7 cellular contexts compared by ENCODE assay signal in genomic region chr13:33817513-33817842, GRCh38. TPM values are rescaled to one million over a fixed set of nuclear protein-coding genes. Genes with fewer than 3 reads are reported as not detected.
DNase-seq lines count a peak whose midpoint lies in the region; ATAC-seq and TF ChIP-seq lines count a peak whose summit lies in the region.

No MANE protein-coding gene starts in this region.

- DNase-seq in HL-60 (ENCODE audit: low read depth in 1 of 2, low spot score in 1 of 2), result no peak
- DNase-seq in stimulated activated naive CD4-positive, alpha-beta T cell treated with Interleukin-2 at 50 U/mL for 16 hours (lab: John Stamatoyannopoulos, UW), result no peak
- no peak for DNase-seq in NAMALWA (ENCODE audit: low spot score)

- ATAC-seq in GM19351 (IDR thresholded peaks at IDR 0.05; ENCODE audit: unreplicated experiment) (peak; percentile 4), HG03457 (IDR thresholded peaks at IDR 0.05; ENCODE audit: unreplicated experiment) (no peak)

- no peaks in the 10 kb centered on the region for H3K4me1 ChIP-seq in muscle layer of colon (ENCODE audit: insufficient read depth, low read length)

- H3K27ac ChIP-seq in HL-60 (replicated peaks) (peak overlapping the region; percentile 95), muscle layer of colon (ENCODE audit: low read depth, low read length) (peak overlapping the region; percentile 67)

- H3K27me3 Mint-ChIP-seq in brain, result peaks cover 17% of the 10 kb centered on the region

- H3K9me3 Mint-ChIP-seq in brain, result peaks cover 0 to 4% (median 0%) of the 10 kb centered on the region in 5 experiments

- H3K27ac Mint-ChIP-seq in brain, result peak overlapping the region; percentile 97 to 99 (median 98)

- H3K36me3 Mint-ChIP-seq in brain, result peaks cover 11% of the 10 kb centered on the region

- H3K36me3 ChIP-seq in muscle layer of colon (ENCODE audit: insufficient read depth, low read length), result no peaks in the 10 kb centered on the region

- H3K9me3 ChIP-seq in muscle layer of colon (ENCODE audit: low read length), result no peaks in the 10 kb centered on the region

- H3K4me3 ChIP-seq in HL-60 (replicated peaks; ENCODE audit: insufficient read depth, low read length), result peak overlapping the region; percentile 96
- H3K4me3 ChIP-seq in muscle layer of colon (ENCODE audit: low read depth in 1 of 2, low read length in 2 of 2), result peak overlapping the region; percentile 92 to 98

- H3K9ac ChIP-seq in muscle layer of colon (ENCODE audit: low read length), result peak overlapping the region; percentile 47

- TF ChIP-seq CTCF in HL-60 (IDR thresholded peaks at IDR 0.05; ENCODE audit: insufficient read depth, low read length) (no peak), brain (conservative IDR thresholded peaks at IDR 0.05) (no peak)

- H3K4me3 Mint-ChIP-seq in brain, result peak overlapping the region; percentile 92 to 98 (median 95)

- peaks cover 39% of the 10 kb centered on the region for H3K4me1 Mint-ChIP-seq in brain

- H3K27me3 ChIP-seq in HL-60 (ENCODE audit: insufficient read depth, poor library complexity, severe bottlenecking) (no peaks in the 10 kb centered on the region), muscle layer of colon (ENCODE audit: control insufficient read depth in 1 of 2, insufficient read depth in 2 of 2, low read length in 2 of 2) (no peaks in the 10 kb centered on the region)

RNA-seq across cellular contexts. Expression of gene RFC3, which starts 0.5 kb away (rescaled TPM):
- 20.3 TPM for polyA plus RNA-seq in brain (ENCODE audit: insufficient read depth, low read depth, low replicate concordance)
